ENCODE assay signal across 28 cellular contexts in genomic region chr15:50925281-50925680, GRCh38.
"Had no signal": no experiment of that assay in that cellular context is flagged by ENCODE, and none has a peak within 500 bp of the region (broad histone marks: within the 10 kb centered on the region; RNA-seq: fewer than 3 reads in every experiment).

No MANE protein-coding gene starts in this region.

- H3K27me3 ChIP-seq: ascending aorta, gastroesophageal sphincter, ovary, thyroid gland, upper lobe of left lung, vagina had no signal

- H3K4me1 ChIP-seq: ascending aorta, gastroesophageal sphincter, prostate gland, thyroid gland, upper lobe of left lung, vagina had no signal

- H3K36me3 ChIP-seq: ovary had no signal

- H3K9me3 ChIP-seq: ascending aorta, gastroesophageal sphincter, ovary, prostate gland, thyroid gland, upper lobe of left lung, vagina had no signal

- H3K4me3 ChIP-seq: ascending aorta, coronary artery, gastroesophageal sphincter, ovary, prostate gland, thyroid gland, upper lobe of left lung, vagina had no signal

- ATAC-seq: activated CD4-positive, alpha-beta T cell treated with anti-CD3 and anti-CD28 coated beads for 36 hours; activated T-cell treated with anti-CD3 and anti-CD28 coated beads, Interleukin-2, amount 50 U/mL, for 72 hours; esophagus mucosa; gastroesophageal sphincter; left cardiac atrium; naive thymus-derived CD4-positive, alpha-beta T cell; sciatic nerve; stimulated activated memory B cell treated with anti-CD40 and anti-IgM and Interleukin-4, amounts not matched to agents 10 μg/mL and 1 μg/mL and 100 μg/mL, for 72 hours; stimulated activated naive CD8-positive, alpha-beta T cell treated with anti-CD3 and anti-CD28 coated beads, Interleukin-15, amount 100 ng/mL, for 72 hours; T-cell had no signal

- DNase-seq: activated B cell treated with CpG ODN at 0.5 μM for 24 hours; activated CD4-positive, alpha-beta T cell treated with anti-CD3 and anti-CD28 coated beads for 36 hours; activated CD4-positive, alpha-beta T cell treated with anti-CD3 and anti-CD28 coated beads, Interleukin-2, amount 50 U/mL, for 4 hours; activated effector memory CD4-positive, alpha-beta T cell treated with Interleukin-2 at 50 U/mL for 16 hours; activated naive CD4-positive, alpha-beta T cell treated with Interleukin-2 at 50 U/mL for 16 hours; activated T-cell treated with anti-CD3 and anti-CD28 coated beads for 4 hours; activated T-cell treated with anti-CD3 and anti-CD28 coated beads, Interleukin-2, amount 50 U/mL, for 72 hours; hippocampal formation; left cardiac atrium; mammary epithelial cell; naive thymus-derived CD4-positive, alpha-beta T cell; ovary; retina; small intestine; stimulated activated CD4-positive, alpha-beta T cell treated with anti-CD3 and anti-CD28 coated beads, Interleukin-4, amount 100 ng/mL, for 24 hours; stimulated activated CD8-positive, alpha-beta memory T cell treated with anti-CD3 and anti-CD28 coated beads, Interleukin-4, amount 100 ng/mL, for 48 hours; stimulated activated naive CD8-positive, alpha-beta T cell treated with anti-CD3 and anti-CD28 coated beads, Interleukin-15, amount 100 ng/mL, for 72 hours; T-cell; thyroid gland; upper lobe of left lung had no signal
